12 cellular contexts compared by ENCODE assay signal in genomic region chr5:139148306-139148705, GRCh38. TPM values are rescaled to one million over a fixed set of nuclear protein-coding genes. Genes with fewer than 3 reads are reported as not detected.
DNase-seq lines count a peak whose midpoint lies in the region; ATAC-seq and TF ChIP-seq lines count a peak whose summit lies in the region.
"Had no signal": no experiment of that assay in that cellular context is flagged by ENCODE, and none has a peak within 500 bp of the region (broad histone marks: within the 10 kb centered on the region; RNA-seq: fewer than 3 reads in every experiment).

No MANE protein-coding gene starts in this region.

- H3K9ac ChIP-seq in BLaER1 treated with 17β-estradiol and CSF1 and Interleukin-3, amounts not matched to agents 10 nM and 100 nM: no peak overlapping the region
- H3K9ac ChIP-seq: parathyroid adenoma had no signal

- TF ChIP-seq CTCF in prostate gland (IDR thresholded peaks at IDR 0.05): no peak

- POLR2A ChIA-PET in HEK293T (lab: Yijun Ruan, JAX): interaction anchor here (3.0 kb wide), 1 partner anchor 50 kb away, joined by 6 read pairs; the partner anchor contains the start of gene SIL1
- POLR2A ChIA-PET in naive thymus-derived CD4-positive, alpha-beta T cell (lab: Charles Lee): no interaction called here

- peak overlapping the region in 1 of 9 donors; percentile 33 for H3K27ac Mint-ChIP-seq in naive thymus-derived CD4-positive, alpha-beta T cell
- H3K27ac Mint-ChIP-seq: activated naive CD8-positive, alpha-beta T cell; memory B cell had no signal

- H3K36me3 Mint-ChIP-seq in naive thymus-derived CD4-positive, alpha-beta T cell: peaks cover 0 to 9% (median 4%) of the 10 kb centered on the region in 5 donors

- H3K4me2 ChIP-seq in BLaER1 treated with 17β-estradiol and CSF1 and Interleukin-3, amounts not matched to agents 10 nM and 100 nM: peak overlapping the region in 9 of 11 experiments; percentile 1 to 82 (median 15); a peak in 12 of 22 replicates

- peaks cover 10 to 49% (median 18%) of the 10 kb centered on the region in 10 experiments for H3K4me1 ChIP-seq in BLaER1 treated with 17β-estradiol and CSF1 and Interleukin-3, amounts not matched to agents 10 nM and 100 nM
- peaks cover 24% of the 10 kb centered on the region for H3K4me1 ChIP-seq in prostate gland (replicated peaks)
- no peaks in the 10 kb centered on the region for H3K4me1 ChIP-seq in naive thymus-derived CD4-positive, alpha-beta T cell (ENCODE audit: control insufficient read depth in 2 of 2, insufficient read depth in 2 of 2, low read length in 2 of 2)

- H3K36me3 ChIP-seq in BLaER1 treated with 17β-estradiol and CSF1 and Interleukin-3, amounts not matched to agents 10 nM and 100 nM: no peaks in the 10 kb centered on the region
- H3K36me3 ChIP-seq in prostate gland: no peaks in the 10 kb centered on the region
- no peaks in the 10 kb centered on the region for H3K36me3 ChIP-seq in naive thymus-derived CD4-positive, alpha-beta T cell (ENCODE audit: control insufficient read depth in 2 of 3, insufficient read depth in 3 of 3, low read length in 3 of 3)

- no peak overlapping the region for H3K27ac ChIP-seq in BLaER1 treated with 17β-estradiol and CSF1 and Interleukin-3, amounts not matched to agents 10 nM and 100 nM
- peak overlapping the region; percentile 75 to 76 for H3K27ac ChIP-seq in prostate gland
- no peak overlapping the region for H3K27ac ChIP-seq in naive thymus-derived CD4-positive, alpha-beta T cell (ENCODE audit: low read depth, low read length)
- H3K27ac ChIP-seq: parathyroid adenoma had no signal

- no peak overlapping the region for H3K4me3 Mint-ChIP-seq in naive thymus-derived CD4-positive, alpha-beta T cell
- H3K4me3 Mint-ChIP-seq: activated naive CD8-positive, alpha-beta T cell; memory B cell had no signal

- TF ChIP-seq POLR2A in prostate gland (IDR thresholded peaks at IDR 0.05): no peak

- H3K27me3 ChIP-seq in BLaER1 treated with 17β-estradiol and CSF1 and Interleukin-3, amounts not matched to agents 10 nM and 100 nM: no peaks in the 10 kb centered on the region
- H3K27me3 ChIP-seq in prostate gland (replicated peaks; ENCODE audit: insufficient read depth): no peaks in the 10 kb centered on the region
- no peaks in the 10 kb centered on the region for H3K27me3 ChIP-seq in naive thymus-derived CD4-positive, alpha-beta T cell (ENCODE audit: control insufficient read depth in 2 of 2, insufficient read depth in 2 of 2, low read length in 2 of 2)

- H3K9me3 Mint-ChIP-seq in naive thymus-derived CD4-positive, alpha-beta T cell: no peaks in the 10 kb centered on the region
- H3K9me3 Mint-ChIP-seq: memory B cell had no signal

- H3K4me1 Mint-ChIP-seq in naive thymus-derived CD4-positive, alpha-beta T cell: peaks cover 5 to 15% (median 6%) of the 10 kb centered on the region in 7 donors

- DNase-seq in NCI-H345 (lab: John Stamatoyannopoulos, UW): peak; percentile 63
- peak; percentile 92 for DNase-seq in prostate gland (ENCODE audit: low spot score)
- no peak for DNase-seq in HEK293T (ENCODE audit: extremely low spot score)
- no peak for DNase-seq in naive thymus-derived CD4-positive, alpha-beta T cell
- DNase-seq: NCI-H510A had no signal

- CTCF ChIA-PET in HEK293T (lab: Yijun Ruan, JAX): no interaction called here
- CTCF ChIA-PET in naive thymus-derived CD4-positive, alpha-beta T cell (lab: Charles Lee): no interaction called here

- H3K27me3 Mint-ChIP-seq in naive thymus-derived CD4-positive, alpha-beta T cell: no peaks in the 10 kb centered on the region
- H3K27me3 Mint-ChIP-seq: activated naive CD8-positive, alpha-beta T cell; memory B cell had no signal

- peaks cover 0 to 34% (median 7%) of the 10 kb centered on the region in 11 experiments; a peak in 8 of 22 replicates for H4K20me1 ChIP-seq in BLaER1 treated with 17β-estradiol and CSF1 and Interleukin-3, amounts not matched to agents 10 nM and 100 nM

- ATAC-seq in esophagus mucosa (peak; percentile 90), HG03439 (IDR thresholded peaks at IDR 0.05; ENCODE audit: unreplicated experiment) (no peak), GM21447 (IDR thresholded peaks at IDR 0.05; ENCODE audit: unreplicated experiment) (no peak)
- no peak for ATAC-seq in naive thymus-derived CD4-positive, alpha-beta T cell

- no peaks in the 10 kb centered on the region for H3K9me3 ChIP-seq in BLaER1 treated with 17β-estradiol and CSF1 and Interleukin-3, amounts not matched to agents 10 nM and 100 nM (replicated peaks in 1 of 11)
- H3K9me3 ChIP-seq in prostate gland: no peaks in the 10 kb centered on the region
- H3K9me3 ChIP-seq in naive thymus-derived CD4-positive, alpha-beta T cell (ENCODE audit: control insufficient read depth in 2 of 3, low read length in 3 of 3): no peaks in the 10 kb centered on the region

- intact Hi-C loops in prostate gland (cut with DNase I): no loop called here
- intact Hi-C loops in naive thymus-derived CD4-positive, alpha-beta T cell (cut with micrococcal nuclease): no loop called here

- no peak overlapping the region for H3K4me3 ChIP-seq in BLaER1 treated with 17β-estradiol and CSF1 and Interleukin-3, amounts not matched to agents 10 nM and 100 nM
- H3K4me3 ChIP-seq in prostate gland: no peak overlapping the region
- no peak overlapping the region for H3K4me3 ChIP-seq in naive thymus-derived CD4-positive, alpha-beta T cell (ENCODE audit: low read length)

- WGBS in prostate gland: 46% methylated on average over 2 of the region's 2 CpGs

TF ChIP-seq in HEK293T, 16 proteins besides CTCF, POLR2A, EP300 and RAD21:
- no peak for TF ChIP-seq FOXK2 (IDR thresholded peaks at IDR 0.05)
- TF ChIP-seq SP1 (IDR thresholded peaks at IDR 0.05): no peak
- TF ChIP-seq ARNT (IDR thresholded peaks at IDR 0.05): no peak
- TF ChIP-seq LEF1 (IDR thresholded peaks at IDR 0.05; ENCODE audit: borderline replicate concordance): no peak
- no peak for TF ChIP-seq BHLHE40 (IDR thresholded peaks at IDR 0.05; ENCODE audit: borderline replicate concordance)
- no peak for TF ChIP-seq ZNF384 (IDR thresholded peaks at IDR 0.05)
- no peak for TF ChIP-seq ELF4 (IDR thresholded peaks at IDR 0.05)
- TF ChIP-seq FOXM1 (IDR thresholded peaks at IDR 0.05; ENCODE audit: borderline replicate concordance): no peak
- TF ChIP-seq HDGF (IDR thresholded peaks at IDR 0.05; ENCODE audit: borderline replicate concordance): no peak
- TF ChIP-seq FOXA1 (IDR thresholded peaks at IDR 0.05): no peak
TF ChIP-seq in HEK293T: peak in this region for 0.

RNA-seq across cellular contexts. Expression of gene SIL1, which starts 49.9 kb away (rescaled TPM):
- total RNA-seq in esophagus mucosa (29.3 TPM), prostate gland (10 to 100 TPM; 69.9 to 75.6 TPM)
- 10 to 100 TPM; 11.9 to 27.1 (median 22.8) TPM for total RNA-seq in naive thymus-derived CD4-positive, alpha-beta T cell
- polyA plus RNA-seq in naive thymus-derived CD4-positive, alpha-beta T cell: 10 to 100 TPM; 10.6 to 15.6 TPM

Comparison
In these comparisons a context has a peak if more than half of its experiments do, and no peak if none do; other contexts are left out.
1. H3K27ac ChIP-seq: peak in prostate gland (2 of 2); none in BLaER1 treated with 17β-estradiol and CSF1 and Interleukin-3, amounts not matched to agents 10 nM and 100 nM (0 of 11) and naive thymus-derived CD4-positive, alpha-beta T cell (single experiment).
2. DNase-seq: peak in NCI-H345 (single experiment) and prostate gland (single experiment); none in HEK293T (single experiment) and naive thymus-derived CD4-positive, alpha-beta T cell (0 of 9).